Comparison of ENCODE assay signal across 1 cellular context in genomic region chr17:49575524-49576120, GRCh38.
A peak's percentile ranks its signal among the peaks of the same experiment; 100 is the strongest.
TF ChIP-seq lines count a peak whose summit lies in the region.

Gene NXPH3 (plus strand): TSS chr17:49575871. CDS start chr17:49576220, 349 bp downstream.

TF ChIP-seq in HepG2, 621 proteins besides CTCF, POLR2A, EP300 and RAD21 (continued from another document and continues in another):
- TF ChIP-seq SP5 (CRISPR knock-in tag; IDR thresholded peaks at IDR 0.05; ENCODE audit: borderline replicate concordance, low read depth) (no peak), ZNF577 (CRISPR knock-in tag; IDR thresholded peaks at IDR 0.05; ENCODE audit: borderline replicate concordance, low read depth) (no peak), ZNF800 (CRISPR knock-in tag; IDR thresholded peaks at IDR 0.05) (peak; percentile 84), ZNF589 (CRISPR knock-in tag; conservative IDR thresholded peaks at IDR 0.05) (no peak), ZNF10 (CRISPR knock-in tag; IDR thresholded peaks at IDR 0.05; ENCODE audit: borderline replicate concordance, low read depth) (no peak), ZNF503 (CRISPR knock-in tag; IDR thresholded peaks at IDR 0.05) (no peak), GFI1 (CRISPR knock-in tag; IDR thresholded peaks at IDR 0.05; ENCODE audit: borderline replicate concordance) (no peak; the same call in 1 of the 2 replicates), YEATS4 (CRISPR knock-in tag; IDR thresholded peaks at IDR 0.05; ENCODE audit: borderline replicate concordance) (no peak), WIZ (CRISPR knock-in tag; IDR thresholded peaks at IDR 0.05) (no peak), ZFP82 (CRISPR knock-in tag; IDR thresholded peaks at IDR 0.05; ENCODE audit: borderline replicate concordance) (no peak), ZNF660 (CRISPR knock-in tag; IDR thresholded peaks at IDR 0.05; ENCODE audit: borderline replicate concordance, low read depth) (no peak), HBP1 (CRISPR knock-in tag; IDR thresholded peaks at IDR 0.05; ENCODE audit: low read depth) (no peak), ZBTB26 (CRISPR knock-in tag; IDR thresholded peaks at IDR 0.05; ENCODE audit: borderline replicate concordance) (no peak), ZSCAN12 (CRISPR knock-in tag; IDR thresholded peaks at IDR 0.05) (no peak), ZNF260 (CRISPR knock-in tag; IDR thresholded peaks at IDR 0.05; ENCODE audit: borderline replicate concordance, low read depth) (no peak), CREB1 (IDR thresholded peaks at IDR 0.05) (no peak), CREB1 (CRISPR knock-in tag; IDR thresholded peaks at IDR 0.05) (no peak), ATM (IDR thresholded peaks at IDR 0.05; ENCODE audit: borderline replicate concordance) (no peak), SUZ12 (IDR thresholded peaks at IDR 0.05; ENCODE audit: low read depth, low read length) (no peak), SP1 (IDR thresholded peaks at IDR 0.05) (no peak), SP1 (CRISPR knock-in tag; IDR thresholded peaks at IDR 0.05) (no peak), MAFK (conservative IDR thresholded peaks at IDR 0.05 in 1 of 2, IDR thresholded peaks at IDR 0.05 in 1 of 2; ENCODE audit: low read length in 2 of 2) (no peak), ZNF256 (CRISPR knock-in tag; conservative IDR thresholded peaks at IDR 0.05) (no peak), BCL6 (CRISPR knock-in tag; IDR thresholded peaks at IDR 0.05) (no peak), ZNF17 (CRISPR knock-in tag; IDR thresholded peaks at IDR 0.05) (no peak)
- TF ChIP-seq, protein P1, sequence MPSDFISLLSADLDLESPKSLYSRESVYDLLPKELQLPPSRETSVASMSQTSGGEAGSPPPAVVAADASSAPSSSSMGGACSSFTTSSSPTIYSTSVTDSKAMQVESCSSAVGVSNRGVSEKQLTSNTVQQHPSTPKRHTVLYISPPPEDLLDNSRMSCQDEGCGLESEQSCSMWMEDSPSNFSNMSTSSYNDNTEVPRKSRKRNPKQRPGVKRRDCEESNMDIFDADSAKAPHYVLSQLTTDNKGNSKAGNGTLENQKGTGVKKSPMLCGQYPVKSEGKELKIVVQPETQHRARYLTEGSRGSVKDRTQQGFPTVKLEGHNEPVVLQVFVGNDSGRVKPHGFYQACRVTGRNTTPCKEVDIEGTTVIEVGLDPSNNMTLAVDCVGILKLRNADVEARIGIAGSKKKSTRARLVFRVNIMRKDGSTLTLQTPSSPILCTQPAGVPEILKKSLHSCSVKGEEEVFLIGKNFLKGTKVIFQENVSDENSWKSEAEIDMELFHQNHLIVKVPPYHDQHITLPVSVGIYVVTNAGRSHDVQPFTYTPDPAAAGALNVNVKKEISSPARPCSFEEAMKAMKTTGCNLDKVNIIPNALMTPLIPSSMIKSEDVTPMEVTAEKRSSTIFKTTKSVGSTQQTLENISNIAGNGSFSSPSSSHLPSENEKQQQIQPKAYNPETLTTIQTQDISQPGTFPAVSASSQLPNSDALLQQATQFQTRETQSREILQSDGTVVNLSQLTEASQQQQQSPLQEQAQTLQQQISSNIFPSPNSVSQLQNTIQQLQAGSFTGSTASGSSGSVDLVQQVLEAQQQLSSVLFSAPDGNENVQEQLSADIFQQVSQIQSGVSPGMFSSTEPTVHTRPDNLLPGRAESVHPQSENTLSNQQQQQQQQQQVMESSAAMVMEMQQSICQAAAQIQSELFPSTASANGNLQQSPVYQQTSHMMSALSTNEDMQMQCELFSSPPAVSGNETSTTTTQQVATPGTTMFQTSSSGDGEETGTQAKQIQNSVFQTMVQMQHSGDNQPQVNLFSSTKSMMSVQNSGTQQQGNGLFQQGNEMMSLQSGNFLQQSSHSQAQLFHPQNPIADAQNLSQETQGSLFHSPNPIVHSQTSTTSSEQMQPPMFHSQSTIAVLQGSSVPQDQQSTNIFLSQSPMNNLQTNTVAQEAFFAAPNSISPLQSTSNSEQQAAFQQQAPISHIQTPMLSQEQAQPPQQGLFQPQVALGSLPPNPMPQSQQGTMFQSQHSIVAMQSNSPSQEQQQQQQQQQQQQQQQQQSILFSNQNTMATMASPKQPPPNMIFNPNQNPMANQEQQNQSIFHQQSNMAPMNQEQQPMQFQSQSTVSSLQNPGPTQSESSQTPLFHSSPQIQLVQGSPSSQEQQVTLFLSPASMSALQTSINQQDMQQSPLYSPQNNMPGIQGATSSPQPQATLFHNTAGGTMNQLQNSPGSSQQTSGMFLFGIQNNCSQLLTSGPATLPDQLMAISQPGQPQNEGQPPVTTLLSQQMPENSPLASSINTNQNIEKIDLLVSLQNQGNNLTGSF (CRISPR knock-in tag; IDR thresholded peaks at IDR 0.05), result no peak
- TF ChIP-seq, protein P2, sequence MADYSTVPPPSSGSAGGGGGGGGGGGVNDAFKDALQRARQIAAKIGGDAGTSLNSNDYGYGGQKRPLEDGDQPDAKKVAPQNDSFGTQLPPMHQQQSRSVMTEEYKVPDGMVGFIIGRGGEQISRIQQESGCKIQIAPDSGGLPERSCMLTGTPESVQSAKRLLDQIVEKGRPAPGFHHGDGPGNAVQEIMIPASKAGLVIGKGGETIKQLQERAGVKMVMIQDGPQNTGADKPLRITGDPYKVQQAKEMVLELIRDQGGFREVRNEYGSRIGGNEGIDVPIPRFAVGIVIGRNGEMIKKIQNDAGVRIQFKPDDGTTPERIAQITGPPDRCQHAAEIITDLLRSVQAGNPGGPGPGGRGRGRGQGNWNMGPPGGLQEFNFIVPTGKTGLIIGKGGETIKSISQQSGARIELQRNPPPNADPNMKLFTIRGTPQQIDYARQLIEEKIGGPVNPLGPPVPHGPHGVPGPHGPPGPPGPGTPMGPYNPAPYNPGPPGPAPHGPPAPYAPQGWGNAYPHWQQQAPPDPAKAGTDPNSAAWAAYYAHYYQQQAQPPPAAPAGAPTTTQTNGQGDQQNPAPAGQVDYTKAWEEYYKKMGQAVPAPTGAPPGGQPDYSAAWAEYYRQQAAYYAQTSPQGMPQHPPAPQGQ (CRISPR knock-in tag; IDR thresholded peaks at IDR 0.05; ENCODE audit: borderline replicate concordance), result no peak
- TF ChIP-seq, protein P3, sequence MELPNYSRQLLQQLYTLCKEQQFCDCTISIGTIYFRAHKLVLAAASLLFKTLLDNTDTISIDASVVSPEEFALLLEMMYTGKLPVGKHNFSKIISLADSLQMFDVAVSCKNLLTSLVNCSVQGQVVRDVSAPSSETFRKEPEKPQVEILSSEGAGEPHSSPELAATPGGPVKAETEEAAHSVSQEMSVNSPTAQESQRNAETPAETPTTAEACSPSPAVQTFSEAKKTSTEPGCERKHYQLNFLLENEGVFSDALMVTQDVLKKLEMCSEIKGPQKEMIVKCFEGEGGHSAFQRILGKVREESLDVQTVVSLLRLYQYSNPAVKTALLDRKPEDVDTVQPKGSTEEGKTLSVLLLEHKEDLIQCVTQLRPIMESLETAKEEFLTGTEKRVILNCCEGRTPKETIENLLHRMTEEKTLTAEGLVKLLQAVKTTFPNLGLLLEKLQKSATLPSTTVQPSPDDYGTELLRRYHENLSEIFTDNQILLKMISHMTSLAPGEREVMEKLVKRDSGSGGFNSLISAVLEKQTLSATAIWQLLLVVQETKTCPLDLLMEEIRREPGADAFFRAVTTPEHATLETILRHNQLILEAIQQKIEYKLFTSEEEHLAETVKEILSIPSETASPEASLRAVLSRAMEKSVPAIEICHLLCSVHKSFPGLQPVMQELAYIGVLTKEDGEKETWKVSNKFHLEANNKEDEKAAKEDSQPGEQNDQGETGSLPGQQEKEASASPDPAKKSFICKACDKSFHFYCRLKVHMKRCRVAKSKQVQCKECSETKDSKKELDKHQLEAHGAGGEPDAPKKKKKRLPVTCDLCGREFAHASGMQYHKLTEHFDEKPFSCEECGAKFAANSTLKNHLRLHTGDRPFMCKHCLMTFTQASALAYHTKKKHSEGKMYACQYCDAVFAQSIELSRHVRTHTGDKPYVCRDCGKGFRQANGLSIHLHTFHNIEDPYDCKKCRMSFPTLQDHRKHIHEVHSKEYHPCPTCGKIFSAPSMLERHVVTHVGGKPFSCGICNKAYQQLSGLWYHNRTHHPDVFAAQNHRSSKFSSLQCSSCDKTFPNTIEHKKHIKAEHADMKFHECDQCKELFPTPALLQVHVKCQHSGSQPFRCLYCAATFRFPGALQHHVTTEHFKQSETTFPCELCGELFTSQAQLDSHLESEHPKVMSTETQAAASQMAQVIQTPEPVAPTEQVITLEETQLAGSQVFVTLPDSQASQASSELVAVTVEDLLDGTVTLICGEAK (IDR thresholded peaks at IDR 0.05), result no peak
- TF ChIP-seq, protein P3 (CRISPR knock-in tag; IDR thresholded peaks at IDR 0.05), result no peak
- TF ChIP-seq, protein P4, sequence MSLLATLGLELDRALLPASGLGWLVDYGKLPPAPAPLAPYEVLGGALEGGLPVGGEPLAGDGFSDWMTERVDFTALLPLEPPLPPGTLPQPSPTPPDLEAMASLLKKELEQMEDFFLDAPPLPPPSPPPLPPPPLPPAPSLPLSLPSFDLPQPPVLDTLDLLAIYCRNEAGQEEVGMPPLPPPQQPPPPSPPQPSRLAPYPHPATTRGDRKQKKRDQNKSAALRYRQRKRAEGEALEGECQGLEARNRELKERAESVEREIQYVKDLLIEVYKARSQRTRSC (CRISPR knock-in tag; IDR thresholded peaks at IDR 0.05; ENCODE audit: low read depth), result no peak
